35 cellular contexts compared by ENCODE assay signal in the genomic region with DNA sequence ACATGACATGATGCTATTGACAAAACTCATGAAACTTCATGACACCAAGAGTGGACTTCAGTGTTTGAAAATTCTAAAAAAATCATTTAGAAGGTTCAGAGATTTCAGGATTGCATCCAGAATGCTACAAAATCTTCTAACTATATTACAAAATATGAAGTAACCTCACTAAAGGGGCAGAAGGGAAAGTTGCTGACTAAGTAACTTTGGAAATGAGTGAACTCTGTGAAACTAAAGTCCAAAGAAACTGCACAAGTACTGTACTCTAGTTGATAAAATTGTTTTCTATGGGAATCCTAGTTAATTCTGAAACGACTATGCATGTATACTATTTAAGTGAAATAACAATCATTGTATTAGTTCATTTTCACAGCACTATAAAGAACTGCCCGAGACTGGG.
"Had no signal": no experiment of that assay in that cellular context is flagged by ENCODE, and none has a peak within 500 bp of the region (broad histone marks: within the 10 kb centered on the region; RNA-seq: fewer than 3 reads in every experiment).

No MANE protein-coding gene starts in this region.

- H3K36me3 Mint-ChIP-seq: activated CD8-positive, alpha-beta memory T cell treated with anti-CD3 and anti-CD28 coated beads, Interleukin-2, amount 10 ng/mL, durations not matched to agents 7 days and 5 days; activated naive CD4-positive, alpha-beta T cell treated with anti-CD3 and anti-CD28 coated beads, Interleukin-2, amount 50 U/mL, for 72 hours; activated naive CD8-positive, alpha-beta T cell treated with anti-CD3 and anti-CD28 coated beads for 36 hours had no signal

- H3K9me3 ChIP-seq: adrenal gland, body of pancreas, breast epithelium had no signal

- H3K4me3 Mint-ChIP-seq: activated B cell treated with CpG ODN at 0.5 μM for 24 hours; activated CD4-positive, alpha-beta memory T cell treated with anti-CD3 and anti-CD28 coated beads, Interleukin-2, amount 10 ng/mL, durations not matched to agents 7 days and 5 days; activated CD4-positive, alpha-beta T cell treated with anti-CD3 and anti-CD28 coated beads for 36 hours; activated CD4-positive, alpha-beta T cell treated with anti-CD3 and anti-CD28 coated beads, Interleukin-2, amount 10 ng/mL, durations not matched to agents 7 days and 5 days; activated CD8-positive, alpha-beta memory T cell treated with anti-CD3 and anti-CD28 coated beads, Interleukin-2, amount 10 ng/mL, durations not matched to agents 7 days and 5 days; activated CD8-positive, alpha-beta T cell treated with anti-CD3 and anti-CD28 coated beads, Interleukin-2, amount 10 ng/mL, durations not matched to agents 7 days and 5 days; activated naive CD4-positive, alpha-beta T cell treated with anti-CD3 and anti-CD28 coated beads for 36 hours; activated naive CD8-positive, alpha-beta T cell treated with anti-CD3 and anti-CD28 coated beads for 36 hours; activated T-cell treated with anti-CD3 and anti-CD28 coated beads, Interleukin-2, amount 50 U/mL, for 24 hours; T-helper 1 cell treated with Interleukin-12 subunit alpha and Interleukin-12 subunit beta and Interleukin-4 antibody, amounts not matched to agents 30 μg/mL and 1 μg/mL, for 36 hours; T-helper 2 cell treated with Interferon-gamma antibody and Interleukin-4, amounts not matched to agents 5 μg/mL and 100 μg/mL, for 36 hours had no signal

- H3K27ac ChIP-seq: adrenal gland, body of pancreas, brain microvascular endothelial cell, breast epithelium, VCaP had no signal

- H3K27me3 ChIP-seq: adrenal gland, body of pancreas, brain microvascular endothelial cell, breast epithelium had no signal

- H3K4me3 ChIP-seq: adrenal gland, body of pancreas, breast epithelium had no signal

- DNase-seq: activated B cell treated with CpG ODN at 0.5 μM for 24 hours; activated CD4-positive, alpha-beta memory T cell treated with anti-CD3 and anti-CD28 coated beads, Interleukin-2, amount 10 ng/mL, durations not matched to agents 7 days and 5 days; activated CD4-positive, alpha-beta T cell treated with anti-CD3 and anti-CD28 coated beads for 1 hour; activated CD4-positive, alpha-beta T cell treated with anti-CD3 and anti-CD28 coated beads for 36 hours; activated CD4-positive, alpha-beta T cell treated with anti-CD3 and anti-CD28 coated beads for 48 hours; activated CD4-positive, alpha-beta T cell treated with anti-CD3 and anti-CD28 coated beads, Interleukin-2, amount 10 ng/mL, durations not matched to agents 7 days and 5 days; activated CD4-positive, alpha-beta T cell treated with anti-CD3 and anti-CD28 coated beads, Interleukin-2, amount 50 U/mL, for 48 hours; activated CD8-positive, alpha-beta memory T cell treated with anti-CD3 and anti-CD28 coated beads for 24 hours; activated CD8-positive, alpha-beta memory T cell treated with anti-CD3 and anti-CD28 coated beads, Interleukin-2, amount 10 ng/mL, durations not matched to agents 7 days and 5 days; activated CD8-positive, alpha-beta memory T cell treated with anti-CD3 and anti-CD28 coated beads, Interleukin-2, amount 50 U/mL, for 48 hours; activated CD8-positive, alpha-beta T cell treated with anti-CD3 and anti-CD28 coated beads, Interleukin-2, amount 10 ng/mL, durations not matched to agents 7 days and 5 days; activated effector memory CD4-positive, alpha-beta T cell treated with anti-CD3 and anti-CD28 coated beads, Interleukin-2, amount 50 U/mL, for 16 hours; activated gamma-delta T cell treated with Interleukin-2 at 50 U/mL for 16 hours; activated naive CD4-positive, alpha-beta T cell; activated naive CD4-positive, alpha-beta T cell treated with anti-CD3 and anti-CD28 coated beads for 36 hours; activated naive CD4-positive, alpha-beta T cell treated with anti-CD3 and anti-CD28 coated beads, Interleukin-2, amount 50 U/mL, for 16 hours; activated naive CD8-positive, alpha-beta T cell treated with anti-CD3 and anti-CD28 coated beads for 36 hours; activated T-cell treated with anti-CD3 and anti-CD28 coated beads, Interleukin-2, amount 50 U/mL, for 24 hours; activated T-cell treated with anti-CD3 and anti-CD28 coated beads, Interleukin-2, amount 50 U/mL, for 48 hours; adrenal gland; amniotic stem cell; aorta; body of pancreas; brain microvascular endothelial cell; central memory CD4-positive, alpha-beta T cell; T-helper 2 cell; T-helper 9 cell had no signal

- ATAC-seq: activated CD4-positive, alpha-beta T cell treated with anti-CD3 and anti-CD28 coated beads for 36 hours; activated CD8-positive, alpha-beta memory T cell treated with anti-CD3 and anti-CD28 coated beads, Interleukin-2, amount 10 ng/mL, durations not matched to agents 7 days and 5 days; activated CD8-positive, alpha-beta T cell treated with anti-CD3 and anti-CD28 coated beads, Interleukin-2, amount 10 ng/mL, durations not matched to agents 7 days and 5 days; activated naive CD4-positive, alpha-beta T cell treated with anti-CD3 and anti-CD28 coated beads, Interleukin-2, amount 50 U/mL, for 72 hours; body of pancreas had no signal

- H3K4me1 Mint-ChIP-seq: activated B cell treated with CpG ODN at 0.5 μM for 24 hours; activated CD4-positive, alpha-beta memory T cell treated with anti-CD3 and anti-CD28 coated beads, Interleukin-2, amount 10 ng/mL, durations not matched to agents 7 days and 5 days; activated CD4-positive, alpha-beta T cell treated with anti-CD3 and anti-CD28 coated beads for 36 hours; activated CD4-positive, alpha-beta T cell treated with anti-CD3 and anti-CD28 coated beads, Interleukin-2, amount 10 ng/mL, durations not matched to agents 7 days and 5 days; activated CD8-positive, alpha-beta memory T cell treated with anti-CD3 and anti-CD28 coated beads, Interleukin-2, amount 10 ng/mL, durations not matched to agents 7 days and 5 days; activated naive CD8-positive, alpha-beta T cell treated with anti-CD3 and anti-CD28 coated beads for 36 hours had no signal

- H3K4me1 ChIP-seq: adrenal gland, body of pancreas, breast epithelium had no signal

- H3K27me3 Mint-ChIP-seq: activated B cell treated with CpG ODN at 0.5 μM for 24 hours; activated CD4-positive, alpha-beta memory T cell treated with anti-CD3 and anti-CD28 coated beads, Interleukin-2, amount 10 ng/mL, durations not matched to agents 7 days and 5 days; activated CD4-positive, alpha-beta T cell treated with anti-CD3 and anti-CD28 coated beads, Interleukin-2, amount 10 ng/mL, durations not matched to agents 7 days and 5 days; activated CD8-positive, alpha-beta memory T cell treated with anti-CD3 and anti-CD28 coated beads, Interleukin-2, amount 10 ng/mL, durations not matched to agents 7 days and 5 days; activated T-cell treated with anti-CD3 and anti-CD28 coated beads, Interleukin-2, amount 50 U/mL, for 24 hours had no signal

- FAIRE-seq: colon, TTC549 had no signal

- H3K36me3 ChIP-seq: adrenal gland, brain microvascular endothelial cell, breast epithelium had no signal

- H3K27ac Mint-ChIP-seq: activated B cell treated with CpG ODN at 0.5 μM for 24 hours; activated CD4-positive, alpha-beta memory T cell treated with anti-CD3 and anti-CD28 coated beads, Interleukin-2, amount 10 ng/mL, durations not matched to agents 7 days and 5 days; activated CD4-positive, alpha-beta T cell treated with anti-CD3 and anti-CD28 coated beads for 36 hours; activated CD4-positive, alpha-beta T cell treated with anti-CD3 and anti-CD28 coated beads, Interleukin-2, amount 10 ng/mL, durations not matched to agents 7 days and 5 days; activated CD8-positive, alpha-beta memory T cell treated with anti-CD3 and anti-CD28 coated beads, Interleukin-2, amount 10 ng/mL, durations not matched to agents 7 days and 5 days; activated CD8-positive, alpha-beta T cell treated with anti-CD3 and anti-CD28 coated beads, Interleukin-2, amount 10 ng/mL, durations not matched to agents 7 days and 5 days; activated naive CD4-positive, alpha-beta T cell treated with anti-CD3 and anti-CD28 coated beads for 36 hours; activated naive CD4-positive, alpha-beta T cell treated with anti-CD3 and anti-CD28 coated beads, Interleukin-2, amount 50 U/mL, for 72 hours; activated naive CD8-positive, alpha-beta T cell treated with anti-CD3 and anti-CD28 coated beads for 36 hours; activated T-cell treated with anti-CD3 and anti-CD28 coated beads, Interleukin-2, amount 50 U/mL, for 24 hours; activated T-helper 2 cell treated with anti-CD3 and anti-CD28 coated beads, Interferon-gamma antibody, Interleukin-2, Interleukin-4, amounts not matched to agents 10 μg/mL and 5 μg/mL and 100 μg/mL, durations not matched to agents 14 hours and 24 hours and 36 hours; T-helper 1 cell treated with Interleukin-12 subunit alpha and Interleukin-12 subunit beta and Interleukin-4 antibody, amounts not matched to agents 30 μg/mL and 1 μg/mL, for 36 hours; T-helper 2 cell treated with Interferon-gamma antibody and Interleukin-4, amounts not matched to agents 5 μg/mL and 100 μg/mL, for 36 hours had no signal

- H3K9me3 Mint-ChIP-seq: activated CD4-positive, alpha-beta memory T cell treated with anti-CD3 and anti-CD28 coated beads, Interleukin-2, amount 10 ng/mL, durations not matched to agents 7 days and 5 days; activated naive CD4-positive, alpha-beta T cell treated with anti-CD3 and anti-CD28 coated beads for 36 hours; activated T-cell treated with anti-CD3 and anti-CD28 coated beads, Interleukin-2, amount 50 U/mL, for 24 hours; activated T-helper 2 cell treated with anti-CD3 and anti-CD28 coated beads, Interferon-gamma antibody, Interleukin-2, Interleukin-4, amounts not matched to agents 10 μg/mL and 5 μg/mL and 100 μg/mL, durations not matched to agents 14 hours and 24 hours and 36 hours; T-helper 1 cell treated with Interleukin-12 subunit alpha and Interleukin-12 subunit beta and Interleukin-4 antibody, amounts not matched to agents 30 μg/mL and 1 μg/mL, for 36 hours; T-helper 2 cell treated with Interferon-gamma antibody and Interleukin-4, amounts not matched to agents 5 μg/mL and 100 μg/mL, for 36 hours had no signal
